ENCODE assay signal across 8 cellular contexts in genomic region chr10:68559872-68560200, GRCh38. TPM values are rescaled to one million over a fixed set of nuclear protein-coding genes. Genes with fewer than 3 reads are reported as not detected.
DNase-seq lines count a peak whose midpoint lies in the region; ATAC-seq, FAIRE-seq and TF ChIP-seq lines count a peak whose summit lies in the region.

No MANE protein-coding gene starts in this region.

- H3K4me3 ChIP-seq in cardiac muscle cell: peak overlapping the region; percentile 94
- peak overlapping the region; percentile 69 for H3K4me3 ChIP-seq in astrocyte (ENCODE audit: insufficient read depth, low read depth, low read length)
- peak overlapping the region; percentile 69 for H3K4me3 ChIP-seq in lower lobe of right lung
- H3K4me3 ChIP-seq in upper lobe of right lung: peak overlapping the region; percentile 67

- no peaks in the 10 kb centered on the region for H4K20me1 ChIP-seq in astrocyte (ENCODE audit: insufficient read depth, low read length)

- peak overlapping the region; percentile 82 for H3K4me2 ChIP-seq in astrocyte (ENCODE audit: low read length)

- H3K9me3 Mint-ChIP-seq in astrocyte (ENCODE audit: unreplicated experiment): no peaks in the 10 kb centered on the region

- H3K36me3 Mint-ChIP-seq in astrocyte (ENCODE audit: low read depth, unreplicated experiment): no peaks in the 10 kb centered on the region

- peaks cover 17% of the 10 kb centered on the region for H3K4me1 Mint-ChIP-seq in astrocyte (ENCODE audit: low read depth, unreplicated experiment)

- H2AFZ ChIP-seq in astrocyte (ENCODE audit: low read depth, low read length): peak overlapping the region; percentile 90

- TF ChIP-seq CTCF in cardiac muscle cell (IDR thresholded peaks at IDR 0.05; ENCODE audit: low read depth, low read length) (no peak), astrocyte (IDR thresholded peaks at IDR 0.05; ENCODE audit: insufficient read depth, low read depth, low read length) (no peak), lower lobe of right lung (IDR thresholded peaks at IDR 0.05) (no peak), upper lobe of right lung (IDR thresholded peaks at IDR 0.05) (no peak)

- peak overlapping the region; percentile 69 for H3K9ac ChIP-seq in astrocyte (ENCODE audit: low read length)

- ATAC-seq in lower lobe of right lung (no peak), upper lobe of right lung (no peak), GM19467 (IDR thresholded peaks at IDR 0.05; ENCODE audit: unreplicated experiment) (no peak), HG03354 (IDR thresholded peaks at IDR 0.05; ENCODE audit: poor library complexity, severe bottlenecking, unreplicated experiment) (no peak)

- H3K9me3 ChIP-seq in cardiac muscle cell (ENCODE audit: low read depth) (no peaks in the 10 kb centered on the region), astrocyte (ENCODE audit: insufficient read depth, low read depth, low read length) (no peaks in the 10 kb centered on the region), lower lobe of right lung (no peaks in the 10 kb centered on the region), upper lobe of right lung (no peaks in the 10 kb centered on the region)

- no peak for FAIRE-seq in astrocyte (lab: Jason Lieb, UNC)

- no peak overlapping the region for H3K27ac Mint-ChIP-seq in astrocyte (ENCODE audit: unreplicated experiment)

- intact Hi-C loops in cardiac septum (cut with DNase I) (loop anchor here (5.0 to 10.0 kb wide), 3 partner anchors 37 to 335 kb away; partner anchors contain the start of gene CCAR1), lower lobe of right lung (cut with DNase I) (no loop called here), upper lobe of right lung (cut with DNase I) (no loop called here)

- peaks cover 6% of the 10 kb centered on the region for H3K4me1 ChIP-seq in cardiac muscle cell (ENCODE audit: low read depth)
- peaks cover 13% of the 10 kb centered on the region for H3K4me1 ChIP-seq in astrocyte (ENCODE audit: insufficient read depth, low read length)
- peaks cover 15% of the 10 kb centered on the region for H3K4me1 ChIP-seq in lower lobe of right lung
- H3K4me1 ChIP-seq in upper lobe of right lung: peaks cover 9% of the 10 kb centered on the region

- H3K27ac ChIP-seq in cardiac muscle cell: no peak overlapping the region
- no peak overlapping the region for H3K27ac ChIP-seq in astrocyte (ENCODE audit: low read depth, low read length)
- H3K27ac ChIP-seq in lower lobe of right lung: no peak overlapping the region
- H3K27ac ChIP-seq in upper lobe of right lung: no peak overlapping the region

- H3K36me3 ChIP-seq in cardiac muscle cell: no peaks in the 10 kb centered on the region
- H3K36me3 ChIP-seq in astrocyte (ENCODE audit: insufficient read depth, low read length): no peaks in the 10 kb centered on the region
- H3K36me3 ChIP-seq in lower lobe of right lung: no peaks in the 10 kb centered on the region
- H3K36me3 ChIP-seq in upper lobe of right lung: no peaks in the 10 kb centered on the region

- peak overlapping the region; percentile 68 for H3K4me3 Mint-ChIP-seq in astrocyte (ENCODE audit: unreplicated experiment)

- DNase-seq in cardiac muscle cell (ENCODE audit: low read depth in 1 of 2, low spot score in 1 of 2) (no peak), cardiac septum (ENCODE audit: low spot score) (no peak), astrocyte (ENCODE audit: low read depth) (no peak), lower lobe of right lung (no peak), upper lobe of right lung (no peak), GM19238 (ENCODE audit: insufficient read length, low spot score) (no peak)

- H3K27me3 ChIP-seq in cardiac muscle cell (no peaks in the 10 kb centered on the region), astrocyte (ENCODE audit: insufficient read depth, low read length) (no peaks in the 10 kb centered on the region), lower lobe of right lung (ENCODE audit: low read depth) (peaks cover 21% of the 10 kb centered on the region), upper lobe of right lung (peaks cover 23% of the 10 kb centered on the region)

- H3K27me3 Mint-ChIP-seq in astrocyte (ENCODE audit: low read depth, unreplicated experiment): peaks cover 2% of the 10 kb centered on the region

- no peaks in the 10 kb centered on the region for H3K79me2 ChIP-seq in astrocyte (ENCODE audit: insufficient read depth, low read length)

RNA-seq across cellular contexts. Expression of gene TET1, which starts 0.3 kb away (rescaled TPM):
- 21.0 and 34.8 TPM in 2 replicates for total RNA-seq in cardiac muscle cell
- polyA plus RNA-seq in cardiac muscle cell: 10.9 and 14.4 TPM in 2 replicates
- total RNA-seq in cardiac septum: 1.2 TPM
- total RNA-seq in astrocyte: 6.2 and 7.1 TPM in 2 replicates
- total RNA-seq in lower lobe of right lung: 1.8 TPM
- total RNA-seq in upper lobe of right lung: 2.1 TPM

RNA-seq across cellular contexts. Expression of gene SLC25A16, which starts 32.5 kb away (rescaled TPM):
- total RNA-seq in cardiac muscle cell (3.8 and 4.7 TPM in 2 replicates), cardiac septum (16.5 TPM), astrocyte (17.6 and 20.5 TPM in 2 replicates), lower lobe of right lung (29.4 TPM), upper lobe of right lung (36.2 TPM)
- 6.0 and 7.6 TPM in 2 replicates for polyA plus RNA-seq in cardiac muscle cell
